ENCODE assay signal across 1 cellular context in the genomic region with DNA sequence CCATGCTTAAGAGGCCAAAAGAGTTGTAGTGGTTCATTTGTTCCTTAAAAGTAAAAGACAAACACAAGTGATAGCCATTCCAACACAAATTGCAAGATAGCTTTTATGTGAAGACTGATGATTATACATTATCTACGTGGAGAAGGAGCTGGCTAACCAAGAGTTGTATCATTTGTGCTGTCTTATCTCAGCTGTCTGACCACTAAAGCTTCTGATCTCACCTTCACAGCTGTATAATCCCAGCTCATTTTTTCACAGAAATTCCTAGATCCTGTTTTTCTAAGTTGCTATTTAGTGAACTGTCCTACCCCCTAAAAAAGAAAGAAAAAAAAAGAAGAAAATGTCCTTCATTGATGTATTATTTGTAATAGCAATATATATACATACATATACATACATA.
TF ChIP-seq lines count a peak whose summit lies in the region.

No MANE protein-coding gene starts in this region.

TF ChIP-seq in K562, 482 proteins besides CTCF, POLR2A, EP300 and RAD21 (continued from another document and continues in another):
- TF ChIP-seq FOSL1 (tag; conservative IDR thresholded peaks at IDR 0.05) (peak; percentile 41; the same call in 1 of the 2 replicates), MEIS2 (IDR thresholded peaks at IDR 0.05; ENCODE audit: partially characterized antibody) (peak; percentile 56), POLR2H (tag; IDR thresholded peaks at IDR 0.05; ENCODE audit: low read depth) (peak; percentile 4; the same call in 1 of the 2 replicates), SIX5 (IDR thresholded peaks at IDR 0.05; ENCODE audit: borderline replicate concordance in 1 of 2, insufficient read depth in 1 of 2, low read depth in 1 of 2, low read length in 2 of 2) (no peak), NFE2 (IDR thresholded peaks at IDR 0.05; ENCODE audit: low read depth) (peak; percentile 37; the same call in 1 of the 2 replicates), TARDBP (IDR thresholded peaks at IDR 0.05) (no peak), MAFG (tag; conservative IDR thresholded peaks at IDR 0.05) (peak; percentile 39), TCF7 (IDR thresholded peaks at IDR 0.05; ENCODE audit: borderline replicate concordance) (0 out of 2 replicates have a peak, but pooled peaks have one; percentile 54), ZBED1 (IDR thresholded peaks at IDR 0.05) (no peak), TAL1 (IDR thresholded peaks at IDR 0.05) (peak; percentile 89), ELF1 (tag; IDR thresholded peaks at IDR 0.05) (no peak), TGIF2 (CRISPR knock-in tag; IDR thresholded peaks at IDR 0.05) (no peak), ZNF561 (CRISPR knock-in tag; conservative IDR thresholded peaks at IDR 0.05) (no peak), TBP (optimal IDR thresholded peaks at IDR 0.05; ENCODE audit: low read depth, low read length) (no peak), NR2F6 (CRISPR knock-in tag; IDR thresholded peaks at IDR 0.05) (no peak), BHLHE40 (IDR thresholded peaks at IDR 0.05; ENCODE audit: low read length) (no peak), NFIC (IDR thresholded peaks at IDR 0.05) (peak; percentile 59), ASH1L (IDR thresholded peaks at IDR 0.05; ENCODE audit: borderline replicate concordance, low read depth, partially characterized antibody) (no peak), DPF2 (IDR thresholded peaks at IDR 0.05) (peak; percentile 91), CREM (IDR thresholded peaks at IDR 0.05; ENCODE audit: low read depth) (peak; percentile 37; the same call in 1 of the 2 replicates), U2AF2 (optimal IDR thresholded peaks at IDR 0.05; ENCODE audit: low read depth, low read length) (no peak), SMARCE1 (IDR thresholded peaks at IDR 0.05) (peak; percentile 88), NCOR1 (IDR thresholded peaks at IDR 0.05) (peak; percentile 85), CREB1 (IDR thresholded peaks at IDR 0.05) (no peak; the same call in 1 of the 2 replicates), CREB1 (CRISPR knock-in tag; IDR thresholded peaks at IDR 0.05) (no peak), LEF1 (IDR thresholded peaks at IDR 0.05) (peak; percentile 69), SAFB (IDR thresholded peaks at IDR 0.05; ENCODE audit: borderline replicate concordance, low read depth, low read length) (no peak), SP2 (IDR thresholded peaks at IDR 0.05; ENCODE audit: extremely low read depth, low read depth, low read length, poor library complexity, severe bottlenecking) (no peak), SMARCC2 (IDR thresholded peaks at IDR 0.05; ENCODE audit: low read depth) (peak; percentile 71; the same call in 1 of the 2 replicates), KDM1A (IDR thresholded peaks at IDR 0.05) (peak; percentile 37 to 44; a peak in 2 of 4 replicates), ADNP (tag; IDR thresholded peaks at IDR 0.05) (peak; percentile 53; the same call in 1 of the 2 replicates), PHF20 (IDR thresholded peaks at IDR 0.05; ENCODE audit: partially characterized antibody) (no peak), PML (IDR thresholded peaks at IDR 0.05; ENCODE audit: low read length) (peak; percentile 81), NR4A1 (CRISPR knock-in tag; IDR thresholded peaks at IDR 0.05) (no peak), NR4A1 (tag; IDR thresholded peaks at IDR 0.05) (no peak), HDAC8 (tag; IDR thresholded peaks at IDR 0.05) (no peak), CXXC5 (CRISPR knock-in tag; IDR thresholded peaks at IDR 0.05) (peak; percentile 47), SOX6 (IDR thresholded peaks at IDR 0.05) (peak; percentile 85), ZNF76 (CRISPR knock-in tag; IDR thresholded peaks at IDR 0.05; ENCODE audit: borderline replicate concordance) (no peak), JUND (IDR thresholded peaks at IDR 0.05; ENCODE audit: borderline replicate concordance, low read depth, low read length) (peak; percentile 79), JUND (tag; IDR thresholded peaks at IDR 0.05; ENCODE audit: borderline replicate concordance, low read depth, low read length) (peak; percentile 51; the same call in 1 of the 3 replicates)
- TF ChIP-seq, protein P1, sequence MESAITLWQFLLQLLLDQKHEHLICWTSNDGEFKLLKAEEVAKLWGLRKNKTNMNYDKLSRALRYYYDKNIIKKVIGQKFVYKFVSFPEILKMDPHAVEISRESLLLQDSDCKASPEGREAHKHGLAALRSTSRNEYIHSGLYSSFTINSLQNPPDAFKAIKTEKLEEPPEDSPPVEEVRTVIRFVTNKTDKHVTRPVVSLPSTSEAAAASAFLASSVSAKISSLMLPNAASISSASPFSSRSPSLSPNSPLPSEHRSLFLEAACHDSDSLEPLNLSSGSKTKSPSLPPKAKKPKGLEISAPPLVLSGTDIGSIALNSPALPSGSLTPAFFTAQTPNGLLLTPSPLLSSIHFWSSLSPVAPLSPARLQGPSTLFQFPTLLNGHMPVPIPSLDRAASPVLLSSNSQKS (CRISPR knock-in tag; IDR thresholded peaks at IDR 0.05) = no peak
- TF ChIP-seq, protein P2, sequence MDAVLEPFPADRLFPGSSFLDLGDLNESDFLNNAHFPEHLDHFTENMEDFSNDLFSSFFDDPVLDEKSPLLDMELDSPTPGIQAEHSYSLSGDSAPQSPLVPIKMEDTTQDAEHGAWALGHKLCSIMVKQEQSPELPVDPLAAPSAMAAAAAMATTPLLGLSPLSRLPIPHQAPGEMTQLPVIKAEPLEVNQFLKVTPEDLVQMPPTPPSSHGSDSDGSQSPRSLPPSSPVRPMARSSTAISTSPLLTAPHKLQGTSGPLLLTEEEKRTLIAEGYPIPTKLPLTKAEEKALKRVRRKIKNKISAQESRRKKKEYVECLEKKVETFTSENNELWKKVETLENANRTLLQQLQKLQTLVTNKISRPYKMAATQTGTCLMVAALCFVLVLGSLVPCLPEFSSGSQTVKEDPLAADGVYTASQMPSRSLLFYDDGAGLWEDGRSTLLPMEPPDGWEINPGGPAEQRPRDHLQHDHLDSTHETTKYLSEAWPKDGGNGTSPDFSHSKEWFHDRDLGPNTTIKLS (IDR thresholded peaks at IDR 0.05; ENCODE audit: borderline replicate concordance, low read depth) = no peak
- TF ChIP-seq, protein P3, sequence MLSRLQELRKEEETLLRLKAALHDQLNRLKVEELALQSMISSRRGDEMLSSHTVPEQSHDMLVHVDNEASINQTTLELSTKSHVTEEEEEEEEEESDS (CRISPR knock-in tag; IDR thresholded peaks at IDR 0.05) = no peak
- TF ChIP-seq, protein P4, sequence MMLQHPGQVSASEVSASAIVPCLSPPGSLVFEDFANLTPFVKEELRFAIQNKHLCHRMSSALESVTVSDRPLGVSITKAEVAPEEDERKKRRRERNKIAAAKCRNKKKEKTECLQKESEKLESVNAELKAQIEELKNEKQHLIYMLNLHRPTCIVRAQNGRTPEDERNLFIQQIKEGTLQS (IDR thresholded peaks at IDR 0.05) = peak; percentile 15; the same call in 1 of the 2 replicates
- TF ChIP-seq, protein P4 (CRISPR knock-in tag; conservative IDR thresholded peaks at IDR 0.05) = no peak
- TF ChIP-seq, protein P5, sequence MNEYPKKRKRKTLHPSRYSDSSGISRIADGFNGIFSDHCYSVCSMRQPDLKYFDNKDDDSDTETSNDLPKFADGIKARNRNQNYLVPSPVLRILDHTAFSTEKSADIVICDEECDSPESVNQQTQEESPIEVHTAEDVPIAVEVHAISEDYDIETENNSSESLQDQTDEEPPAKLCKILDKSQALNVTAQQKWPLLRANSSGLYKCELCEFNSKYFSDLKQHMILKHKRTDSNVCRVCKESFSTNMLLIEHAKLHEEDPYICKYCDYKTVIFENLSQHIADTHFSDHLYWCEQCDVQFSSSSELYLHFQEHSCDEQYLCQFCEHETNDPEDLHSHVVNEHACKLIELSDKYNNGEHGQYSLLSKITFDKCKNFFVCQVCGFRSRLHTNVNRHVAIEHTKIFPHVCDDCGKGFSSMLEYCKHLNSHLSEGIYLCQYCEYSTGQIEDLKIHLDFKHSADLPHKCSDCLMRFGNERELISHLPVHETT (CRISPR knock-in tag; conservative IDR thresholded peaks at IDR 0.05 in 1 of 2, IDR thresholded peaks at IDR 0.05 in 1 of 2) = no peak
- TF ChIP-seq, protein P6, sequence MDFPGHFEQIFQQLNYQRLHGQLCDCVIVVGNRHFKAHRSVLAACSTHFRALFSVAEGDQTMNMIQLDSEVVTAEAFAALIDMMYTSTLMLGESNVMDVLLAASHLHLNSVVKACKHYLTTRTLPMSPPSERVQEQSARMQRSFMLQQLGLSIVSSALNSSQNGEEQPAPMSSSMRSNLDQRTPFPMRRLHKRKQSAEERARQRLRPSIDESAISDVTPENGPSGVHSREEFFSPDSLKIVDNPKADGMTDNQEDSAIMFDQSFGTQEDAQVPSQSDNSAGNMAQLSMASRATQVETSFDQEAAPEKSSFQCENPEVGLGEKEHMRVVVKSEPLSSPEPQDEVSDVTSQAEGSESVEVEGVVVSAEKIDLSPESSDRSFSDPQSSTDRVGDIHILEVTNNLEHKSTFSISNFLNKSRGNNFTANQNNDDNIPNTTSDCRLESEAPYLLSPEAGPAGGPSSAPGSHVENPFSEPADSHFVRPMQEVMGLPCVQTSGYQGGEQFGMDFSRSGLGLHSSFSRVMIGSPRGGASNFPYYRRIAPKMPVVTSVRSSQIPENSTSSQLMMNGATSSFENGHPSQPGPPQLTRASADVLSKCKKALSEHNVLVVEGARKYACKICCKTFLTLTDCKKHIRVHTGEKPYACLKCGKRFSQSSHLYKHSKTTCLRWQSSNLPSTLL (IDR thresholded peaks at IDR 0.05) = no peak
- TF ChIP-seq, protein P7, sequence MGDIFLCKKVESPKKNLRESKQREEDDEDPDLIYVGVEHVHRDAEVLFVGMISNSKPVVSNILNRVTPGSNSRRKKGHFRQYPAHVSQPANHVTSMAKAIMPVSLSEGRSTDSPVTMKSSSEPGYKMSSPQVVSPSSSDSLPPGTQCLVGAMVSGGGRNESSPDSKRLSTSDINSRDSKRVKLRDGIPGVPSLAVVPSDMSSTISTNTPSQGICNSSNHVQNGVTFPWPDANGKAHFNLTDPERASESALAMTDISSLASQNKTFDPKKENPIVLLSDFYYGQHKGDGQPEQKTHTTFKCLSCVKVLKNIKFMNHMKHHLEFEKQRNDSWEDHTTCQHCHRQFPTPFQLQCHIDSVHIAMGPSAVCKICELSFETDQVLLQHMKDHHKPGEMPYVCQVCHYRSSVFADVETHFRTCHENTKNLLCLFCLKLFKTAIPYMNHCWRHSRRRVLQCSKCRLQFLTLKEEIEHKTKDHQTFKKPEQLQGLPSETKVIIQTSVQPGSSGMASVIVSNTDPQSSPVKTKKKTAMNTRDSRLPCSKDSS (IDR thresholded peaks at IDR 0.05; ENCODE audit: low read depth, partially characterized antibody) = no peak
- TF ChIP-seq, protein P8, sequence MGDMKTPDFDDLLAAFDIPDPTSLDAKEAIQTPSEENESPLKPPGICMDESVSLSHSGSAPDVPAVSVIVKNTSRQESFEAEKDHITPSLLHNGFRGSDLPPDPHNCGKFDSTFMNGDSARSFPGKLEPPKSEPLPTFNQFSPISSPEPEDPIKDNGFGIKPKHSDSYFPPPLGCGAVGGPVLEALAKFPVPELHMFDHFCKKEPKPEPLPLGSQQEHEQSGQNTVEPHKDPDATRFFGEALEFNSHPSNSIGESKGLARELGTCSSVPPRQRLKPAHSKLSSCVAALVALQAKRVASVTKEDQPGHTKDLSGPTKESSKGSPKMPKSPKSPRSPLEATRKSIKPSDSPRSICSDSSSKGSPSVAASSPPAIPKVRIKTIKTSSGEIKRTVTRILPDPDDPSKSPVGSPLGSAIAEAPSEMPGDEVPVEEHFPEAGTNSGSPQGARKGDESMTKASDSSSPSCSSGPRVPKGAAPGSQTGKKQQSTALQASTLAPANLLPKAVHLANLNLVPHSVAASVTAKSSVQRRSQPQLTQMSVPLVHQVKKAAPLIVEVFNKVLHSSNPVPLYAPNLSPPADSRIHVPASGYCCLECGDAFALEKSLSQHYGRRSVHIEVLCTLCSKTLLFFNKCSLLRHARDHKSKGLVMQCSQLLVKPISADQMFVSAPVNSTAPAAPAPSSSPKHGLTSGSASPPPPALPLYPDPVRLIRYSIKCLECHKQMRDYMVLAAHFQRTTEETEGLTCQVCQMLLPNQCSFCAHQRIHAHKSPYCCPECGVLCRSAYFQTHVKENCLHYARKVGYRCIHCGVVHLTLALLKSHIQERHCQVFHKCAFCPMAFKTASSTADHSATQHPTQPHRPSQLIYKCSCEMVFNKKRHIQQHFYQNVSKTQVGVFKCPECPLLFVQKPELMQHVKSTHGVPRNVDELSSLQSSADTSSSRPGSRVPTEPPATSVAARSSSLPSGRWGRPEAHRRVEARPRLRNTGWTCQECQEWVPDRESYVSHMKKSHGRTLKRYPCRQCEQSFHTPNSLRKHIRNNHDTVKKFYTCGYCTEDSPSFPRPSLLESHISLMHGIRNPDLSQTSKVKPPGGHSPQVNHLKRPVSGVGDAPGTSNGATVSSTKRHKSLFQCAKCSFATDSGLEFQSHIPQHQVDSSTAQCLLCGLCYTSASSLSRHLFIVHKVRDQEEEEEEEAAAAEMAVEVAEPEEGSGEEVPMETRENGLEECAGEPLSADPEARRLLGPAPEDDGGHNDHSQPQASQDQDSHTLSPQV (IDR thresholded peaks at IDR 0.05) = 0 out of 2 replicates have a peak, but pooled peaks have one; percentile 18
- TF ChIP-seq, protein P9, sequence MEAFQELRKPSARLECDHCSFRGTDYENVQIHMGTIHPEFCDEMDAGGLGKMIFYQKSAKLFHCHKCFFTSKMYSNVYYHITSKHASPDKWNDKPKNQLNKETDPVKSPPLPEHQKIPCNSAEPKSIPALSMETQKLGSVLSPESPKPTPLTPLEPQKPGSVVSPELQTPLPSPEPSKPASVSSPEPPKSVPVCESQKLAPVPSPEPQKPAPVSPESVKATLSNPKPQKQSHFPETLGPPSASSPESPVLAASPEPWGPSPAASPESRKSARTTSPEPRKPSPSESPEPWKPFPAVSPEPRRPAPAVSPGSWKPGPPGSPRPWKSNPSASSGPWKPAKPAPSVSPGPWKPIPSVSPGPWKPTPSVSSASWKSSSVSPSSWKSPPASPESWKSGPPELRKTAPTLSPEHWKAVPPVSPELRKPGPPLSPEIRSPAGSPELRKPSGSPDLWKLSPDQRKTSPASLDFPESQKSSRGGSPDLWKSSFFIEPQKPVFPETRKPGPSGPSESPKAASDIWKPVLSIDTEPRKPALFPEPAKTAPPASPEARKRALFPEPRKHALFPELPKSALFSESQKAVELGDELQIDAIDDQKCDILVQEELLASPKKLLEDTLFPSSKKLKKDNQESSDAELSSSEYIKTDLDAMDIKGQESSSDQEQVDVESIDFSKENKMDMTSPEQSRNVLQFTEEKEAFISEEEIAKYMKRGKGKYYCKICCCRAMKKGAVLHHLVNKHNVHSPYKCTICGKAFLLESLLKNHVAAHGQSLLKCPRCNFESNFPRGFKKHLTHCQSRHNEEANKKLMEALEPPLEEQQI (IDR thresholded peaks at IDR 0.05) = peak; percentile 56; the same call in 1 of the 2 replicates
